ENCODE assay signal across 20 cellular contexts in genomic region chr14:31987691-31988090, GRCh38.
DNase-seq lines count a peak whose midpoint lies in the region; ATAC-seq and TF ChIP-seq lines count a peak whose summit lies in the region.
"Had no signal": no experiment of that assay in that cellular context is flagged by ENCODE, and none has a peak within 500 bp of the region (broad histone marks: within the 10 kb centered on the region; RNA-seq: fewer than 3 reads in every experiment).

No MANE protein-coding gene starts in this region.

- H3K4me3 Mint-ChIP-seq in mesothelial cell of epicardium, result no peak overlapping the region
- H3K4me3 Mint-ChIP-seq: CD4-positive, alpha-beta T cell; H9; IgD-negative memory B cell had no signal

- H3K27me3 Mint-ChIP-seq in mesothelial cell of epicardium (ENCODE audit: low read depth), result no peaks in the 10 kb centered on the region

- no peak for ATAC-seq in Right ventricle myocardium superior (ENCODE audit: poor library complexity)
- no peak for ATAC-seq in lower lobe of right lung
- ATAC-seq: A549 had no signal

- H3K36me3 ChIP-seq in left ventricle myocardium inferior, result no peaks in the 10 kb centered on the region
- H3K36me3 ChIP-seq in trophoblast cell (ENCODE audit: control insufficient read depth in 1 of 2, insufficient read depth in 2 of 2, low read length in 2 of 2), result no peaks in the 10 kb centered on the region
- no peaks in the 10 kb centered on the region for H3K36me3 ChIP-seq in lower lobe of right lung

- no peak overlapping the region for H4K12ac ChIP-seq in trophoblast cell (ENCODE audit: low read depth, low read length)

- intact Hi-C loops in left ventricle myocardium inferior (cut with micrococcal nuclease) (no loop called here), Right ventricle myocardium superior (cut with DNase I) (no loop called here), lower lobe of right lung (cut with DNase I) (no loop called here)

- no peak overlapping the region for H3K4me2 ChIP-seq in trophoblast cell (ENCODE audit: low read length)
- H3K4me2 ChIP-seq: A549 had no signal

- H3K27ac Mint-ChIP-seq in mesothelial cell of epicardium, result peak overlapping the region; percentile 21
- H3K27ac Mint-ChIP-seq: CD4-positive, alpha-beta T cell; H9; IgD-negative memory B cell had no signal

- peaks cover 20% of the 10 kb centered on the region for H3K36me3 Mint-ChIP-seq in mesothelial cell of epicardium

- no peak overlapping the region for H2AFZ ChIP-seq in trophoblast cell (ENCODE audit: insufficient read depth, low read length, poor library complexity)

- no peak overlapping the region for H3K9ac ChIP-seq in trophoblast cell (ENCODE audit: low read length)

- TF ChIP-seq CTCF in left ventricle myocardium inferior (IDR thresholded peaks at IDR 0.05; ENCODE audit: borderline replicate concordance), result no peak
- no peak for TF ChIP-seq CTCF in mesothelial cell of epicardium (IDR thresholded peaks at IDR 0.05; ENCODE audit: unreplicated experiment)
- TF ChIP-seq CTCF in lower lobe of right lung (IDR thresholded peaks at IDR 0.05), result no peak

- peaks cover 11% of the 10 kb centered on the region for H3K79me1 ChIP-seq in trophoblast cell (ENCODE audit: low read length)

- H4K91ac ChIP-seq in trophoblast cell (ENCODE audit: low read depth, low read length), result no peak overlapping the region

- DNase-seq in left ventricle myocardium inferior (no peak), Right ventricle myocardium superior (no peak), mesothelial cell of epicardium (ENCODE audit: low spot score in 2 of 2, unreplicated experiment in 2 of 2) (no peak), trophoblast cell (no peak), GM03348 (ENCODE audit: low spot score) (no peak), MV-4-11 (lab: John Stamatoyannopoulos, UW) (no peak), lower lobe of right lung (no peak)
- DNase-seq: AML-193; CD4-positive, alpha-beta T cell; DMS153; DMS79; GDM1; GOT3; H9; KBM-7 had no signal

- H2BK12ac ChIP-seq in trophoblast cell (ENCODE audit: low read length), result no peak overlapping the region

- no peaks in the 10 kb centered on the region for H3K27me3 ChIP-seq in left ventricle myocardium inferior (ENCODE audit: low read depth)
- H3K27me3 ChIP-seq in trophoblast cell (ENCODE audit: insufficient read depth, low read length), result no peaks in the 10 kb centered on the region
- H3K27me3 ChIP-seq in lower lobe of right lung (ENCODE audit: low read depth), result no peaks in the 10 kb centered on the region

- H3K9me3 ChIP-seq in left ventricle myocardium inferior (replicated peaks) (peaks cover 32% of the 10 kb centered on the region), trophoblast cell (ENCODE audit: insufficient read depth, low read depth, low read length) (peaks cover 3% of the 10 kb centered on the region), lower lobe of right lung (peaks cover 14% of the 10 kb centered on the region)

- peaks cover 42% of the 10 kb centered on the region for H3K4me1 ChIP-seq in left ventricle myocardium inferior
- peaks cover 2 to 10% of the 10 kb centered on the region in 2 experiments for H3K4me1 ChIP-seq in trophoblast cell (ENCODE audit: control insufficient read depth in 1 of 2, insufficient read depth in 2 of 2, low read length in 2 of 2)
- no peaks in the 10 kb centered on the region for H3K4me1 ChIP-seq in lower lobe of right lung

- WGBS in trophoblast cell (ENCODE audit: extremely low coverage, insufficient coverage, insufficient read length), result no CpG with 5 or more reads among the region's 1 CpG

- peak overlapping the region; percentile 33 for H2BK120ac ChIP-seq in trophoblast cell (ENCODE audit: insufficient read depth, low read length, poor library complexity)

- H3K27ac ChIP-seq in left ventricle myocardium inferior (replicated peaks), result peak overlapping the region; percentile 21
- no peak overlapping the region for H3K27ac ChIP-seq in trophoblast cell (ENCODE audit: low read depth, low read length)
- H3K27ac ChIP-seq in lower lobe of right lung, result no peak overlapping the region
- H3K27ac ChIP-seq: 22Rv1, A549, C4-2B, HL-60 had no signal

- no peak overlapping the region for H3K23ac ChIP-seq in trophoblast cell (ENCODE audit: low read length)

- H3K9me3 Mint-ChIP-seq in mesothelial cell of epicardium, result peaks cover 33% of the 10 kb centered on the region

- no peak overlapping the region for H3K18ac ChIP-seq in trophoblast cell (ENCODE audit: low read length)

- no peaks in the 10 kb centered on the region for H3K79me2 ChIP-seq in trophoblast cell (ENCODE audit: control insufficient read depth, insufficient read depth, low read length, poor library complexity)

- no peak overlapping the region for H3K4me3 ChIP-seq in left ventricle myocardium inferior
- H3K4me3 ChIP-seq in trophoblast cell (ENCODE audit: low read depth, low read length), result no peak overlapping the region
- H3K4me3 ChIP-seq in lower lobe of right lung, result no peak overlapping the region
- H3K4me3 ChIP-seq: A549 had no signal

- no peak overlapping the region for H2BK5ac ChIP-seq in trophoblast cell (ENCODE audit: low read depth, low read length, poor library complexity)

- no peak overlapping the region for H3K4ac ChIP-seq in trophoblast cell (ENCODE audit: low read depth, low read length)

- H4K8ac ChIP-seq in trophoblast cell (ENCODE audit: low read depth, low read length), result no peak overlapping the region

- H3K4me1 Mint-ChIP-seq in mesothelial cell of epicardium, result peaks cover 41% of the 10 kb centered on the region

- H3K14ac ChIP-seq in trophoblast cell (ENCODE audit: low read length), result no peak overlapping the region

- H2AK5ac ChIP-seq in trophoblast cell (ENCODE audit: low read length), result no peak overlapping the region
